In the genomic region with DNA sequence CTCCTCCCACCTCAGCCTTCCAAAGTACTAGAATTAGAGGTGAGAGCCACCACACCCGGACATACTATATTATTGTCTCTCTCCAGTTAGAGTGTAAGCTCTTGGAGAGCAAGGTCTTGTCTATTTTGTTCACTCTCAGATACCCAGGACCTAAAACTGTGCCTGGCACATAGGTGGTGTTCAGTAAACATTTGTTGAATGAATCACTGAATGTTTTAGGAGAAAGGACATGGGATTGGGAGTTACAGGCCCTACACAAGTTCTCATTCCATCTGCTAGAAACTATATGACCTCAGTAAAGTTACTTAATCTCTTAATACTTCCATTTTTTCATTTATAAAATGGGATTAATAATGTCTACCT, we compare ENCODE assay signal across 3 cellular contexts.
TF ChIP-seq lines count a peak whose summit lies in the region.

No MANE protein-coding gene starts in this region.

TF ChIP-seq in SK-N-SH, 30 proteins besides CTCF, POLR2A, EP300 and RAD21:
- TF ChIP-seq NFIC (IDR thresholded peaks at IDR 0.05; ENCODE audit: borderline replicate concordance) = no peak
- TF ChIP-seq GABPA (IDR thresholded peaks at IDR 0.05; ENCODE audit: low read depth) = no peak
- no peak for TF ChIP-seq TEAD4 (IDR thresholded peaks at IDR 0.05; ENCODE audit: borderline replicate concordance, insufficient read depth)
- TF ChIP-seq, protein P1, sequence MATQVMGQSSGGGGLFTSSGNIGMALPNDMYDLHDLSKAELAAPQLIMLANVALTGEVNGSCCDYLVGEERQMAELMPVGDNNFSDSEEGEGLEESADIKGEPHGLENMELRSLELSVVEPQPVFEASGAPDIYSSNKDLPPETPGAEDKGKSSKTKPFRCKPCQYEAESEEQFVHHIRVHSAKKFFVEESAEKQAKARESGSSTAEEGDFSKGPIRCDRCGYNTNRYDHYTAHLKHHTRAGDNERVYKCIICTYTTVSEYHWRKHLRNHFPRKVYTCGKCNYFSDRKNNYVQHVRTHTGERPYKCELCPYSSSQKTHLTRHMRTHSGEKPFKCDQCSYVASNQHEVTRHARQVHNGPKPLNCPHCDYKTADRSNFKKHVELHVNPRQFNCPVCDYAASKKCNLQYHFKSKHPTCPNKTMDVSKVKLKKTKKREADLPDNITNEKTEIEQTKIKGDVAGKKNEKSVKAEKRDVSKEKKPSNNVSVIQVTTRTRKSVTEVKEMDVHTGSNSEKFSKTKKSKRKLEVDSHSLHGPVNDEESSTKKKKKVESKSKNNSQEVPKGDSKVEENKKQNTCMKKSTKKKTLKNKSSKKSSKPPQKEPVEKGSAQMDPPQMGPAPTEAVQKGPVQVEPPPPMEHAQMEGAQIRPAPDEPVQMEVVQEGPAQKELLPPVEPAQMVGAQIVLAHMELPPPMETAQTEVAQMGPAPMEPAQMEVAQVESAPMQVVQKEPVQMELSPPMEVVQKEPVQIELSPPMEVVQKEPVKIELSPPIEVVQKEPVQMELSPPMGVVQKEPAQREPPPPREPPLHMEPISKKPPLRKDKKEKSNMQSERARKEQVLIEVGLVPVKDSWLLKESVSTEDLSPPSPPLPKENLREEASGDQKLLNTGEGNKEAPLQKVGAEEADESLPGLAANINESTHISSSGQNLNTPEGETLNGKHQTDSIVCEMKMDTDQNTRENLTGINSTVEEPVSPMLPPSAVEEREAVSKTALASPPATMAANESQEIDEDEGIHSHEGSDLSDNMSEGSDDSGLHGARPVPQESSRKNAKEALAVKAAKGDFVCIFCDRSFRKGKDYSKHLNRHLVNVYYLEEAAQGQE (IDR thresholded peaks at IDR 0.05; ENCODE audit: low read depth, low read length) = no peak
- TF ChIP-seq, protein P2, sequence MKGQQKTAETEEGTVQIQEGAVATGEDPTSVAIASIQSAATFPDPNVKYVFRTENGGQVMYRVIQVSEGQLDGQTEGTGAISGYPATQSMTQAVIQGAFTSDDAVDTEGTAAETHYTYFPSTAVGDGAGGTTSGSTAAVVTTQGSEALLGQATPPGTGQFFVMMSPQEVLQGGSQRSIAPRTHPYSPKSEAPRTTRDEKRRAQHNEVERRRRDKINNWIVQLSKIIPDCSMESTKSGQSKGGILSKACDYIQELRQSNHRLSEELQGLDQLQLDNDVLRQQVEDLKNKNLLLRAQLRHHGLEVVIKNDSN (IDR thresholded peaks at IDR 0.05; ENCODE audit: borderline replicate concordance, low read depth) = no peak
- no peak for TF ChIP-seq YY1 (IDR thresholded peaks at IDR 0.05; ENCODE audit: low read depth)
- TF ChIP-seq RFX5 (IDR thresholded peaks at IDR 0.05; ENCODE audit: low read length) = no peak
- no peak for TF ChIP-seq TCF12 (IDR thresholded peaks at IDR 0.05)
- no peak for TF ChIP-seq SIN3A (IDR thresholded peaks at IDR 0.05; ENCODE audit: borderline replicate concordance, low read depth, low read length)
- TF ChIP-seq JUND (IDR thresholded peaks at IDR 0.05) = no peak

TF ChIP-seq in SK-N-SH treated with all-trans-retinoic acid at 6 μM for 48 hours, 23 proteins besides CTCF, POLR2A, EP300 and RAD21:
- TF ChIP-seq, protein P3, sequence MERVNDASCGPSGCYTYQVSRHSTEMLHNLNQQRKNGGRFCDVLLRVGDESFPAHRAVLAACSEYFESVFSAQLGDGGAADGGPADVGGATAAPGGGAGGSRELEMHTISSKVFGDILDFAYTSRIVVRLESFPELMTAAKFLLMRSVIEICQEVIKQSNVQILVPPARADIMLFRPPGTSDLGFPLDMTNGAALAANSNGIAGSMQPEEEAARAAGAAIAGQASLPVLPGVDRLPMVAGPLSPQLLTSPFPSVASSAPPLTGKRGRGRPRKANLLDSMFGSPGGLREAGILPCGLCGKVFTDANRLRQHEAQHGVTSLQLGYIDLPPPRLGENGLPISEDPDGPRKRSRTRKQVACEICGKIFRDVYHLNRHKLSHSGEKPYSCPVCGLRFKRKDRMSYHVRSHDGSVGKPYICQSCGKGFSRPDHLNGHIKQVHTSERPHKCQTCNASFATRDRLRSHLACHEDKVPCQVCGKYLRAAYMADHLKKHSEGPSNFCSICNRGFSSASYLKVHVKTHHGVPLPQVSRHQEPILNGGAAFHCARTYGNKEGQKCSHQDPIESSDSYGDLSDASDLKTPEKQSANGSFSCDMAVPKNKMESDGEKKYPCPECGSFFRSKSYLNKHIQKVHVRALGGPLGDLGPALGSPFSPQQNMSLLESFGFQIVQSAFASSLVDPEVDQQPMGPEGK (CRISPR knock-in tag; IDR thresholded peaks at IDR 0.05; ENCODE audit: borderline replicate concordance) = no peak
- TF ChIP-seq, protein P4, sequence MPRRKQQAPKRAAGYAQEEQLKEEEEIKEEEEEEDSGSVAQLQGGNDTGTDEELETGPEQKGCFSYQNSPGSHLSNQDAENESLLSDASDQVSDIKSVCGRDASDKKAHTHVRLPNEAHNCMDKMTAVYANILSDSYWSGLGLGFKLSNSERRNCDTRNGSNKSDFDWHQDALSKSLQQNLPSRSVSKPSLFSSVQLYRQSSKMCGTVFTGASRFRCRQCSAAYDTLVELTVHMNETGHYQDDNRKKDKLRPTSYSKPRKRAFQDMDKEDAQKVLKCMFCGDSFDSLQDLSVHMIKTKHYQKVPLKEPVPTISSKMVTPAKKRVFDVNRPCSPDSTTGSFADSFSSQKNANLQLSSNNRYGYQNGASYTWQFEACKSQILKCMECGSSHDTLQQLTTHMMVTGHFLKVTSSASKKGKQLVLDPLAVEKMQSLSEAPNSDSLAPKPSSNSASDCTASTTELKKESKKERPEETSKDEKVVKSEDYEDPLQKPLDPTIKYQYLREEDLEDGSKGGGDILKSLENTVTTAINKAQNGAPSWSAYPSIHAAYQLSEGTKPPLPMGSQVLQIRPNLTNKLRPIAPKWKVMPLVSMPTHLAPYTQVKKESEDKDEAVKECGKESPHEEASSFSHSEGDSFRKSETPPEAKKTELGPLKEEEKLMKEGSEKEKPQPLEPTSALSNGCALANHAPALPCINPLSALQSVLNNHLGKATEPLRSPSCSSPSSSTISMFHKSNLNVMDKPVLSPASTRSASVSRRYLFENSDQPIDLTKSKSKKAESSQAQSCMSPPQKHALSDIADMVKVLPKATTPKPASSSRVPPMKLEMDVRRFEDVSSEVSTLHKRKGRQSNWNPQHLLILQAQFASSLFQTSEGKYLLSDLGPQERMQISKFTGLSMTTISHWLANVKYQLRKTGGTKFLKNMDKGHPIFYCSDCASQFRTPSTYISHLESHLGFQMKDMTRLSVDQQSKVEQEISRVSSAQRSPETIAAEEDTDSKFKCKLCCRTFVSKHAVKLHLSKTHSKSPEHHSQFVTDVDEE (CRISPR knock-in tag; IDR thresholded peaks at IDR 0.05) = no peak
- no peak for TF ChIP-seq BACH2 (CRISPR knock-in tag; IDR thresholded peaks at IDR 0.05; ENCODE audit: borderline replicate concordance)

TF ChIP-seq in HCT116, 20 proteins besides CTCF, POLR2A, EP300 and RAD21:
- TF ChIP-seq JUND (IDR thresholded peaks at IDR 0.05) (no peak), ELF1 (IDR thresholded peaks at IDR 0.05; ENCODE audit: borderline replicate concordance, low read depth) (no peak), SIN3A (IDR thresholded peaks at IDR 0.05; ENCODE audit: low read depth) (no peak), TCF7L2 (IDR thresholded peaks at IDR 0.05; ENCODE audit: borderline replicate concordance, extremely low read depth, insufficient read depth, insufficient read length) (no peak), SP1 (IDR thresholded peaks at IDR 0.05; ENCODE audit: low read depth) (no peak), SRF (IDR thresholded peaks at IDR 0.05; ENCODE audit: low read depth) (no peak), EGR1 (IDR thresholded peaks at IDR 0.05; ENCODE audit: low read depth) (no peak), CEBPB (IDR thresholded peaks at IDR 0.05; ENCODE audit: low read depth) (no peak), ZFX (IDR thresholded peaks at IDR 0.05) (no peak), EZH2phosphoT487 (IDR thresholded peaks at IDR 0.05; ENCODE audit: borderline replicate concordance) (no peak), ZNF274 (IDR thresholded peaks at IDR 0.05; ENCODE audit: low read depth, low read length) (no peak), EZH2 (IDR thresholded peaks at IDR 0.05) (no peak), POLR2AphosphoS5 (IDR thresholded peaks at IDR 0.05; ENCODE audit: low read depth, low read length) (no peak)
- TF ChIP-seq, protein P5, sequence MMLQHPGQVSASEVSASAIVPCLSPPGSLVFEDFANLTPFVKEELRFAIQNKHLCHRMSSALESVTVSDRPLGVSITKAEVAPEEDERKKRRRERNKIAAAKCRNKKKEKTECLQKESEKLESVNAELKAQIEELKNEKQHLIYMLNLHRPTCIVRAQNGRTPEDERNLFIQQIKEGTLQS (IDR thresholded peaks at IDR 0.05) = no peak
- TF ChIP-seq, protein P1 (IDR thresholded peaks at IDR 0.05; ENCODE audit: low read depth) = no peak
- TF ChIP-seq, protein P6, sequence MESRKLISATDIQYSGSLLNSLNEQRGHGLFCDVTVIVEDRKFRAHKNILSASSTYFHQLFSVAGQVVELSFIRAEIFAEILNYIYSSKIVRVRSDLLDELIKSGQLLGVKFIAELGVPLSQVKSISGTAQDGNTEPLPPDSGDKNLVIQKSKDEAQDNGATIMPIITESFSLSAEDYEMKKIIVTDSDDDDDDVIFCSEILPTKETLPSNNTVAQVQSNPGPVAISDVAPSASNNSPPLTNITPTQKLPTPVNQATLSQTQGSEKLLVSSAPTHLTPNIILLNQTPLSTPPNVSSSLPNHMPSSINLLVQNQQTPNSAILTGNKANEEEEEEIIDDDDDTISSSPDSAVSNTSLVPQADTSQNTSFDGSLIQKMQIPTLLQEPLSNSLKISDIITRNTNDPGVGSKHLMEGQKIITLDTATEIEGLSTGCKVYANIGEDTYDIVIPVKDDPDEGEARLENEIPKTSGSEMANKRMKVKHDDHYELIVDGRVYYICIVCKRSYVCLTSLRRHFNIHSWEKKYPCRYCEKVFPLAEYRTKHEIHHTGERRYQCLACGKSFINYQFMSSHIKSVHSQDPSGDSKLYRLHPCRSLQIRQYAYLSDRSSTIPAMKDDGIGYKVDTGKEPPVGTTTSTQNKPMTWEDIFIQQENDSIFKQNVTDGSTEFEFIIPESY (IDR thresholded peaks at IDR 0.05; ENCODE audit: extremely low read depth, insufficient replicate concordance, low read length) = no peak
